17 cellular contexts compared by ENCODE assay signal in genomic region chr5:54173251-54173650, GRCh38.
DNase-seq lines count a peak whose midpoint lies in the region; ATAC-seq and TF ChIP-seq lines count a peak whose summit lies in the region.
"Had no signal": no experiment of that assay in that cellular context is flagged by ENCODE, and none has a peak within 500 bp of the region (broad histone marks: within the 10 kb centered on the region; RNA-seq: fewer than 3 reads in every experiment).

No MANE protein-coding gene starts in this region.

- H3K27ac ChIP-seq in OCI-LY3 (ENCODE audit: low read length) = no peak overlapping the region
- H3K27ac ChIP-seq: BLaER1 had no signal

- no peak overlapping the region for H3K27ac Mint-ChIP-seq in HFFc6
- peak overlapping the region; percentile 50 for H3K27ac Mint-ChIP-seq in stimulated activated effector memory CD8-positive, alpha-beta T cell treated with anti-CD3 and anti-CD28 coated beads, Interleukin-12 subunit alpha, Interleukin-12 subunit beta, amount 100 ng/mL, for 72 hours
- H3K27ac Mint-ChIP-seq: CD4-positive, alpha-beta T cell; H9 had no signal

- in situ Hi-C loops in GM13977 (cut with MboI; ENCODE audit: low pct_unique_long_range_greater_than_20kb, low sequenced_read_pairs, unreplicated experiment) = no loop called here

- H3K4me3 ChIP-seq in OCI-LY3 (ENCODE audit: low read length) = no peak overlapping the region
- H3K4me3 ChIP-seq: BLaER1 had no signal

- H3K9me3 ChIP-seq in OCI-LY3 (ENCODE audit: insufficient read depth, low read length) = peaks cover 6% of the 10 kb centered on the region; the same call in 1 of the 2 replicates
- H3K9me3 ChIP-seq: BLaER1 had no signal

- no peak overlapping the region for H3K4me3 Mint-ChIP-seq in HFFc6
- no peak overlapping the region for H3K4me3 Mint-ChIP-seq in stimulated activated effector memory CD8-positive, alpha-beta T cell treated with anti-CD3 and anti-CD28 coated beads, Interleukin-12 subunit alpha, Interleukin-12 subunit beta, amount 100 ng/mL, for 72 hours
- H3K4me3 Mint-ChIP-seq: CD4-positive, alpha-beta T cell; H9 had no signal

- no peak overlapping the region for H2AFZ ChIP-seq in OCI-LY3 (ENCODE audit: low read depth, low read length)

- H3K4me2 ChIP-seq in OCI-LY3 (ENCODE audit: low read length) = peak overlapping the region; percentile 87
- H3K4me2 ChIP-seq: BLaER1 had no signal

- no peaks in the 10 kb centered on the region for H3K36me3 ChIP-seq in OCI-LY3 (replicated peaks; ENCODE audit: low read depth, low read length)

- peaks cover 4% of the 10 kb centered on the region; the same call in 1 of the 2 replicates for H3K36me3 Mint-ChIP-seq in HFFc6 (ENCODE audit: low read depth)
- H3K36me3 Mint-ChIP-seq in stimulated activated effector memory CD8-positive, alpha-beta T cell treated with anti-CD3 and anti-CD28 coated beads, Interleukin-12 subunit alpha, Interleukin-12 subunit beta, amount 100 ng/mL, for 72 hours = no peaks in the 10 kb centered on the region

- no peaks in the 10 kb centered on the region for H3K9me3 Mint-ChIP-seq in HFFc6
- H3K9me3 Mint-ChIP-seq in stimulated activated effector memory CD8-positive, alpha-beta T cell treated with anti-CD3 and anti-CD28 coated beads, Interleukin-12 subunit alpha, Interleukin-12 subunit beta, amount 100 ng/mL, for 72 hours = no peaks in the 10 kb centered on the region
- H3K9me3 Mint-ChIP-seq: H9 had no signal

- H3K27me3 ChIP-seq in OCI-LY3 (ENCODE audit: low read depth, low read length) = peaks cover 30% of the 10 kb centered on the region
- H3K27me3 ChIP-seq: BLaER1 had no signal

- peaks cover 19% of the 10 kb centered on the region for H4K20me1 ChIP-seq in OCI-LY3 (ENCODE audit: insufficient read depth, low read length)

- H3K27me3 Mint-ChIP-seq in HFFc6 (ENCODE audit: insufficient read depth) = no peaks in the 10 kb centered on the region; the same call in 1 of the 2 replicates
- H3K27me3 Mint-ChIP-seq: CD4-positive, alpha-beta T cell had no signal

- ATAC-seq in stimulated activated effector memory CD8-positive, alpha-beta T cell treated with anti-CD3 and anti-CD28 coated beads, Interleukin-12 subunit alpha, Interleukin-12 subunit beta, amount 100 ng/mL, for 72 hours = no peak

- H3K4me1 Mint-ChIP-seq in HFFc6 (ENCODE audit: low read depth) = peaks cover 23% of the 10 kb centered on the region
- H3K4me1 Mint-ChIP-seq in stimulated activated effector memory CD8-positive, alpha-beta T cell treated with anti-CD3 and anti-CD28 coated beads, Interleukin-12 subunit alpha, Interleukin-12 subunit beta, amount 100 ng/mL, for 72 hours = peaks cover 44% of the 10 kb centered on the region

- no peaks in the 10 kb centered on the region for H3K79me2 ChIP-seq in OCI-LY3 (ENCODE audit: low read length)

- H3K9ac ChIP-seq in OCI-LY3 (ENCODE audit: low read length) = no peak overlapping the region
- H3K9ac ChIP-seq: BLaER1 had no signal

- DNase-seq in EH (ENCODE audit: low read depth) (peak; percentile 56), HFFc6 (peak; percentile 17), GM13977 (ENCODE audit: low spot score) (no peak), D341Med (ENCODE audit: low spot score) (no peak), NCI-H146 (lab: John Stamatoyannopoulos, UW) (no peak)
- no peak for DNase-seq in stimulated activated effector memory CD8-positive, alpha-beta T cell treated with anti-CD3 and anti-CD28 coated beads, Interleukin-12 subunit alpha, Interleukin-12 subunit beta, amount 100 ng/mL, for 72 hours (ENCODE audit: low spot score in 2 of 2)
- DNase-seq: 8988T; AML-193; Calu3; CD4-positive, alpha-beta T cell; DMS79; GDM1; GOT3; H9; KBM-7 had no signal

- peaks cover 58% of the 10 kb centered on the region for H3K4me1 ChIP-seq in OCI-LY3 (ENCODE audit: low read length)

- TF ChIP-seq CTCF in HFFc6 (IDR thresholded peaks at IDR 0.05) (no peak), OCI-LY3 (IDR thresholded peaks at IDR 0.05; ENCODE audit: low read depth, low read length) (no peak), GM13977 (IDR thresholded peaks at IDR 0.05; ENCODE audit: extremely low read depth, insufficient read depth, missing control alignments) (no peak)

Comparison
In these comparisons a context has a peak if more than half of its experiments do, and no peak if none do; other contexts are left out.
1. DNase-seq: peak in EH (single experiment) and HFFc6 (single experiment); none in stimulated activated effector memory CD8-positive, alpha-beta T cell treated with anti-CD3 and anti-CD28 coated beads, Interleukin-12 subunit alpha, Interleukin-12 subunit beta, amount 100 ng/mL, for 72 hours (0 of 2), GM13977 (single experiment), D341Med (single experiment) and NCI-H146 (single experiment).